9 cellular contexts compared by ENCODE assay signal in genomic region chr10:52778511-52779392, GRCh38. TPM values are rescaled to one million over a fixed set of nuclear protein-coding genes. Genes with fewer than 3 reads are reported as not detected.
DNase-seq lines count a peak whose midpoint lies in the region; ATAC-seq, FAIRE-seq and TF ChIP-seq lines count a peak whose summit lies in the region.
"Had no signal": no experiment of that assay in that cellular context is flagged by ENCODE, and none has a peak within 500 bp of the region (broad histone marks: within the 10 kb centered on the region; RNA-seq: fewer than 3 reads in every experiment).

No MANE protein-coding gene starts in this region.

- no peaks in the 10 kb centered on the region for H3K36me3 ChIP-seq in bronchial epithelial cell (ENCODE audit: control insufficient read depth, insufficient read depth, low read length)

- DNase-seq in D341Med (ENCODE audit: low spot score) (peak; percentile 66), bronchial epithelial cell (ENCODE audit: low read depth) (peak; percentile 33), midbrain (lab: John Stamatoyannopoulos, UW) (peak; percentile 6), cerebellar nuclear complex (lab: John Stamatoyannopoulos, UW) (no peak), NCI-H146 treated with DMSO at 0.1 percent for 48 hours (lab: John Stamatoyannopoulos, UW; ENCODE audit: unreplicated experiment) (no peak), natural killer cell (no peak)
- peak; percentile 24 for DNase-seq in Jurkat, Clone E6-1 (ENCODE audit: low read depth, low spot score)
- DNase-seq in activated CD4-positive, alpha-beta T cell treated with anti-CD3 and anti-CD28 coated beads, Interleukin-2, amount 50 U/mL, for 4 hours: no peak
- DNase-seq: NCI-H1048 had no signal

- H3K27ac Mint-ChIP-seq in natural killer cell: no peak overlapping the region

- TF ChIP-seq CTCF in bronchial epithelial cell (IDR thresholded peaks at IDR 0.05; ENCODE audit: insufficient read depth, low read length, severe bottlenecking) (peak; percentile 68), natural killer cell (IDR thresholded peaks at IDR 0.05) (no peak)

- no peak overlapping the region for H3K4me3 Mint-ChIP-seq in natural killer cell

- H3K27me3 ChIP-seq in bronchial epithelial cell (ENCODE audit: control insufficient read depth, insufficient read depth, low read length): no peaks in the 10 kb centered on the region

- intact Hi-C loops in natural killer cell (cut with micrococcal nuclease): no loop called here

- no peak overlapping the region for H3K4me3 ChIP-seq in Jurkat, Clone E6-1 (ENCODE audit: low read length)
- no peak overlapping the region for H3K4me3 ChIP-seq in bronchial epithelial cell (ENCODE audit: low read depth, low read length)

- no peak for ATAC-seq in natural killer cell

- no peaks in the 10 kb centered on the region for H3K27me3 Mint-ChIP-seq in natural killer cell (ENCODE audit: low read depth in 2 of 2)

- H3K9me3 Mint-ChIP-seq in natural killer cell: no peaks in the 10 kb centered on the region

- no peaks in the 10 kb centered on the region for H3K4me1 Mint-ChIP-seq in natural killer cell

- no peaks in the 10 kb centered on the region for H3K36me3 Mint-ChIP-seq in natural killer cell

- FAIRE-seq in bronchial epithelial cell (lab: Jason Lieb, UNC): no peak

RNA-seq across cellular contexts. Expression of gene MBL2, which starts 6.2 kb away (rescaled TPM):
- polyA plus RNA-seq in Jurkat, Clone E6-1 (2012; ENCODE audit: insufficient read depth, insufficient read length): not detected
- total RNA-seq in bronchial epithelial cell: not detected in 2 replicates
- not detected for total RNA-seq in natural killer cell

Comparison
In these comparisons a context has a peak if more than half of its experiments do, and no peak if none do; other contexts are left out.
1. DNase-seq: peak in D341Med (single experiment), Jurkat, Clone E6-1 (single experiment), bronchial epithelial cell (single experiment) and midbrain (single experiment); none in cerebellar nuclear complex (0 of 2), NCI-H146 treated with DMSO at 0.1 percent for 48 hours (single experiment), activated CD4-positive, alpha-beta T cell treated with anti-CD3 and anti-CD28 coated beads, Interleukin-2, amount 50 U/mL, for 4 hours (0 of 2) and natural killer cell (single experiment).